ENCODE assay signal across 17 cellular contexts in genomic region chr4:10715135-10715534, GRCh38. TPM values are rescaled to one million over a fixed set of nuclear protein-coding genes. Genes with fewer than 3 reads are reported as not detected.
DNase-seq lines count a peak whose midpoint lies in the region; ATAC-seq and TF ChIP-seq lines count a peak whose summit lies in the region.
"Had no signal": no experiment of that assay in that cellular context is flagged by ENCODE, and none has a peak within 500 bp of the region (broad histone marks: within the 10 kb centered on the region; RNA-seq: fewer than 3 reads in every experiment).

No MANE protein-coding gene starts in this region.

- intact Hi-C loops in mucosa of descending colon (cut with DNase I, micrococcal nuclease), result no loop called here

- H3K27me3 Mint-ChIP-seq in stimulated activated naive CD8-positive, alpha-beta T cell treated with anti-CD3 and anti-CD28 coated beads, Interleukin-15, amount 100 ng/mL, for 72 hours, result peaks cover 10% of the 10 kb centered on the region

- no peaks in the 10 kb centered on the region for H3K4me1 Mint-ChIP-seq in stimulated activated naive CD8-positive, alpha-beta T cell treated with anti-CD3 and anti-CD28 coated beads, Interleukin-15, amount 100 ng/mL, for 72 hours

- DNase-seq in COR-L47 (lab: John Stamatoyannopoulos, UW), result peak; percentile 32
- peak; percentile 66 for DNase-seq in NCI-H146 (lab: John Stamatoyannopoulos, UW)
- peak; percentile 70 for DNase-seq in NCI-H748 treated with DMSO at 0.1 percent for 48 hours (lab: John Stamatoyannopoulos, UW)
- DNase-seq in mucosa of descending colon, result peak in 1 of 3 donors; percentile 54
- DNase-seq in putamen (ENCODE audit: low spot score), result no peak
- DNase-seq in NCI-H1048 (lab: John Stamatoyannopoulos, UW), result no peak
- DNase-seq in stimulated activated naive CD8-positive, alpha-beta T cell treated with anti-CD3 and anti-CD28 coated beads, Interleukin-15, amount 100 ng/mL, for 72 hours, result no peak
- DNase-seq: BE2C; Caco-2; CD8-positive, alpha-beta T cell; DND-41; GDM1; HCEC 1CT; HFFc6 had no signal

- H3K4me1 ChIP-seq in mucosa of descending colon (ENCODE audit: low read depth), result no peaks in the 10 kb centered on the region
- H3K4me1 ChIP-seq: A549, BE2C, Caco-2 had no signal

- ATAC-seq in mucosa of descending colon, result peak; percentile 83
- ATAC-seq in stimulated activated naive CD8-positive, alpha-beta T cell treated with anti-CD3 and anti-CD28 coated beads, Interleukin-15, amount 100 ng/mL, for 72 hours, result no peak
- ATAC-seq: A549; CD8-positive, alpha-beta T cell had no signal

- no peak overlapping the region for H3K27ac Mint-ChIP-seq in stimulated activated naive CD8-positive, alpha-beta T cell treated with anti-CD3 and anti-CD28 coated beads, Interleukin-15, amount 100 ng/mL, for 72 hours
- H3K27ac Mint-ChIP-seq: CD8-positive, alpha-beta T cell; HFFc6 had no signal

- H3K9me3 ChIP-seq in mucosa of descending colon, result peaks cover 10% of the 10 kb centered on the region
- H3K9me3 ChIP-seq: A549, BE2C had no signal

- TF ChIP-seq CTCF in mucosa of descending colon (IDR thresholded peaks at IDR 0.05), result no peak

- no peaks in the 10 kb centered on the region for H3K36me3 ChIP-seq in mucosa of descending colon (ENCODE audit: low read depth)
- H3K36me3 ChIP-seq: BE2C had no signal

- H3K4me3 ChIP-seq in mucosa of descending colon, result no peak overlapping the region
- H3K4me3 ChIP-seq: A549 had no signal

- H3K9me3 Mint-ChIP-seq in stimulated activated naive CD8-positive, alpha-beta T cell treated with anti-CD3 and anti-CD28 coated beads, Interleukin-15, amount 100 ng/mL, for 72 hours, result peaks cover 7 to 11% of the 10 kb centered on the region in 2 donors

- no peak overlapping the region for H3K4me3 Mint-ChIP-seq in stimulated activated naive CD8-positive, alpha-beta T cell treated with anti-CD3 and anti-CD28 coated beads, Interleukin-15, amount 100 ng/mL, for 72 hours
- H3K4me3 Mint-ChIP-seq: CD8-positive, alpha-beta T cell; HFFc6 had no signal

RNA-seq across cellular contexts. Expression of gene CLNK, which starts 30.6 kb away (rescaled TPM):
- total RNA-seq in mucosa of descending colon, result under 1 TPM in 2 of 3 donors, not detected in 1; 0.27 to 0.60 TPM
- total RNA-seq: Caco-2; CD8-positive, alpha-beta T cell; H4; HFFc6; HT1080 had no signal

Comparison
In these comparisons a context has a peak if more than half of its experiments do, and no peak if none do; other contexts are left out.
1. DNase-seq: peak in COR-L47 (single experiment), NCI-H146 (single experiment) and NCI-H748 treated with DMSO at 0.1 percent for 48 hours (single experiment); none in putamen (single experiment), NCI-H1048 (single experiment) and stimulated activated naive CD8-positive, alpha-beta T cell treated with anti-CD3 and anti-CD28 coated beads, Interleukin-15, amount 100 ng/mL, for 72 hours (0 of 2).